Comparison of ENCODE assay signal across 8 cellular contexts in genomic region chr3:46811615-46812236, GRCh38. TPM values are rescaled to one million over a fixed set of nuclear protein-coding genes. Genes with fewer than 3 reads are reported as not detected.
A peak's percentile ranks its signal among the peaks of the same experiment; 100 is the strongest.
DNase-seq lines count a peak whose midpoint lies in the region; ATAC-seq, FAIRE-seq and TF ChIP-seq lines count a peak whose summit lies in the region.

No MANE protein-coding gene starts in this region.

- H3K4me3 ChIP-seq in mesodermal cell (ENCODE audit: extremely low read depth, insufficient read depth, low read length, poor library complexity, severe bottlenecking) (peak overlapping the region; percentile 11), small intestine (ENCODE audit: low read depth in 1 of 2, low read length in 2 of 2) (peak overlapping the region in 1 of 2 donors; percentile 24)

- peaks cover 10% of the 10 kb centered on the region for H3K4me1 Mint-ChIP-seq in activated naive CD4-positive, alpha-beta T cell treated with anti-CD3 and anti-CD28 coated beads for 36 hours (ENCODE audit: low read depth)
- H3K4me1 Mint-ChIP-seq in activated naive CD4-positive, alpha-beta T cell treated with anti-CD3 and anti-CD28 coated beads, Interleukin-2, amount 10 ng/mL, durations not matched to agents 7 days and 5 days, result peaks cover 22% of the 10 kb centered on the region
- peaks cover 12 to 22% of the 10 kb centered on the region in 2 donors for H3K4me1 Mint-ChIP-seq in effector memory CD8-positive, alpha-beta T cell (ENCODE audit: low read depth in 2 of 2)
- peaks cover 13% of the 10 kb centered on the region for H3K4me1 Mint-ChIP-seq in type B pancreatic cell (ENCODE audit: unreplicated experiment)

- H3K4me3 Mint-ChIP-seq in activated naive CD4-positive, alpha-beta T cell treated with anti-CD3 and anti-CD28 coated beads for 36 hours, result peak overlapping the region; percentile 16
- H3K4me3 Mint-ChIP-seq in activated naive CD4-positive, alpha-beta T cell treated with anti-CD3 and anti-CD28 coated beads, Interleukin-2, amount 10 ng/mL, durations not matched to agents 7 days and 5 days, result no peak overlapping the region
- peak overlapping the region; percentile 80 to 84 for H3K4me3 Mint-ChIP-seq in effector memory CD8-positive, alpha-beta T cell
- peak overlapping the region; percentile 82 for H3K4me3 Mint-ChIP-seq in type B pancreatic cell

- H3K36me3 ChIP-seq in mesodermal cell (ENCODE audit: control insufficient read depth, insufficient read depth, low read length) (no peaks in the 10 kb centered on the region), small intestine (ENCODE audit: control insufficient read depth in 2 of 2, insufficient read depth in 2 of 2, low read length in 2 of 2) (no peaks in the 10 kb centered on the region)

- H3K27me3 Mint-ChIP-seq in activated naive CD4-positive, alpha-beta T cell treated with anti-CD3 and anti-CD28 coated beads for 36 hours (ENCODE audit: low read depth), result peaks cover 6% of the 10 kb centered on the region
- H3K27me3 Mint-ChIP-seq in activated naive CD4-positive, alpha-beta T cell treated with anti-CD3 and anti-CD28 coated beads, Interleukin-2, amount 10 ng/mL, durations not matched to agents 7 days and 5 days, result peaks cover 41% of the 10 kb centered on the region
- H3K27me3 Mint-ChIP-seq in effector memory CD8-positive, alpha-beta T cell, result no peaks in the 10 kb centered on the region
- H3K27me3 Mint-ChIP-seq in type B pancreatic cell, result no peaks in the 10 kb centered on the region

- no peaks in the 10 kb centered on the region for H3K4me1 ChIP-seq in mesodermal cell (ENCODE audit: control insufficient read depth, insufficient read depth, low read length, poor library complexity, severe bottlenecking)
- no peaks in the 10 kb centered on the region for H3K4me1 ChIP-seq in small intestine (ENCODE audit: control insufficient read depth in 2 of 2, insufficient read depth in 1 of 2, low read depth in 1 of 2, low read length in 1 of 2)

- H3K9me3 ChIP-seq in mesodermal cell (ENCODE audit: control insufficient read depth, low read length), result no peaks in the 10 kb centered on the region
- no peaks in the 10 kb centered on the region for H3K9me3 ChIP-seq in small intestine (ENCODE audit: control insufficient read depth, low read depth)

- no peak for FAIRE-seq in small intestine (lab: Jason Lieb, UNC)

- CTCF ChIA-PET in activated naive CD4-positive, alpha-beta T cell treated with anti-CD3 and anti-CD28 coated beads for 36 hours (lab: Charles Lee), result interaction anchor here (1.1 to 1.2 kb wide), 2 partner anchors 9 to 32 kb away, joined by 3 read pairs; no protein-coding TSS in a partner anchor
- CTCF ChIA-PET in activated naive CD4-positive, alpha-beta T cell treated with anti-CD3 and anti-CD28 coated beads, Interleukin-2, amount 10 ng/mL, durations not matched to agents 7 days and 5 days (lab: Charles Lee), result no interaction called here

- WGBS in mesodermal cell (ENCODE audit: insufficient coverage in 2 of 2), 2 experiments, result 65 to 71% methylated on average over 9 to 12 of the region's 15 CpGs
- 50 to 57% (median 54%) methylated on average over 15 of the region's 15 CpGs for WGBS in small intestine, 3 donors

- H3K27ac Mint-ChIP-seq in activated naive CD4-positive, alpha-beta T cell treated with anti-CD3 and anti-CD28 coated beads for 36 hours, result no peak overlapping the region
- H3K27ac Mint-ChIP-seq in activated naive CD4-positive, alpha-beta T cell treated with anti-CD3 and anti-CD28 coated beads, Interleukin-2, amount 10 ng/mL, durations not matched to agents 7 days and 5 days, result no peak overlapping the region
- peak overlapping the region in 1 of 2 donors; percentile 10 for H3K27ac Mint-ChIP-seq in effector memory CD8-positive, alpha-beta T cell
- H3K27ac Mint-ChIP-seq in type B pancreatic cell, result peak overlapping the region; percentile 65

- no peaks in the 10 kb centered on the region for H3K36me3 Mint-ChIP-seq in activated naive CD4-positive, alpha-beta T cell treated with anti-CD3 and anti-CD28 coated beads for 36 hours (ENCODE audit: low read depth)
- H3K36me3 Mint-ChIP-seq in activated naive CD4-positive, alpha-beta T cell treated with anti-CD3 and anti-CD28 coated beads, Interleukin-2, amount 10 ng/mL, durations not matched to agents 7 days and 5 days, result no peaks in the 10 kb centered on the region
- no peaks in the 10 kb centered on the region for H3K36me3 Mint-ChIP-seq in effector memory CD8-positive, alpha-beta T cell (ENCODE audit: insufficient read depth)
- H3K36me3 Mint-ChIP-seq in type B pancreatic cell, result no peaks in the 10 kb centered on the region

- no peak for DNase-seq in activated naive CD4-positive, alpha-beta T cell treated with anti-CD3 and anti-CD28 coated beads for 36 hours
- no peak for DNase-seq in activated naive CD4-positive, alpha-beta T cell treated with anti-CD3 and anti-CD28 coated beads, Interleukin-2, amount 10 ng/mL, durations not matched to agents 7 days and 5 days
- DNase-seq in effector memory CD8-positive, alpha-beta T cell, result no peak
- DNase-seq in type B pancreatic cell (ENCODE audit: extremely low spot score, unreplicated experiment) (no peak), small intestine (no peak), D341Med (ENCODE audit: low spot score) (no peak), SIG-M5 (lab: John Stamatoyannopoulos, UW) (no peak)

- H3K27me3 ChIP-seq in small intestine (ENCODE audit: control insufficient read depth in 2 of 2, insufficient read depth in 2 of 2, low read length in 2 of 2), result no peaks in the 10 kb centered on the region

- H3K27ac ChIP-seq in mesodermal cell (ENCODE audit: low read depth, low read length, severe bottlenecking) (no peak overlapping the region), small intestine (ENCODE audit: low read depth in 1 of 2, low read length in 1 of 2) (no peak overlapping the region)

- no peaks in the 10 kb centered on the region for H3K9me3 Mint-ChIP-seq in activated naive CD4-positive, alpha-beta T cell treated with anti-CD3 and anti-CD28 coated beads for 36 hours
- H3K9me3 Mint-ChIP-seq in activated naive CD4-positive, alpha-beta T cell treated with anti-CD3 and anti-CD28 coated beads, Interleukin-2, amount 10 ng/mL, durations not matched to agents 7 days and 5 days, result no peaks in the 10 kb centered on the region
- no peaks in the 10 kb centered on the region for H3K9me3 Mint-ChIP-seq in effector memory CD8-positive, alpha-beta T cell
- no peaks in the 10 kb centered on the region for H3K9me3 Mint-ChIP-seq in type B pancreatic cell

- ATAC-seq in effector memory CD8-positive, alpha-beta T cell (replicated peaks), result no peak

- intact Hi-C loops in activated naive CD4-positive, alpha-beta T cell treated with anti-CD3 and anti-CD28 coated beads for 36 hours (cut with micrococcal nuclease), result no loop called here

- TF ChIP-seq CTCF in type B pancreatic cell (conservative IDR thresholded peaks at IDR 0.05), result no peak

RNA-seq across cellular contexts. Expression of gene MYL3, which starts 51.5 kb away (rescaled TPM):
- not detected for total RNA-seq in activated naive CD4-positive, alpha-beta T cell treated with anti-CD3 and anti-CD28 coated beads for 36 hours
- 4.7 TPM for polyA plus RNA-seq in mesodermal cell (2013, experiment 1 of 2)
- polyA plus RNA-seq in mesodermal cell (2013, experiment 2 of 2), result 4.4 TPM
- 5.4 and 20.8 TPM in 2 replicates for total RNA-seq in type B pancreatic cell (ENCODE audit: low replicate concordance)
- polyA plus RNA-seq in small intestine, result 10 to 100 TPM in 1 of 3 donors, 1 to 10 TPM in 2; 1.4 to 81.6 (median 9.2) TPM
